8 cellular contexts compared by ENCODE assay signal in genomic region chr1:221961532-221962292, GRCh38.
DNase-seq lines count a peak whose midpoint lies in the region; ATAC-seq and TF ChIP-seq lines count a peak whose summit lies in the region.

No MANE protein-coding gene starts in this region.

- peak overlapping the region; percentile 49 to 51; a peak in 3 of 4 replicates for H3K27ac ChIP-seq in SK-N-SH (ENCODE audit: low read depth in 2 of 2, low read length in 1 of 2)
- H3K27ac ChIP-seq in mammary epithelial cell (ENCODE audit: insufficient read depth, low read depth, low read length) = peak overlapping the region; percentile 99

- no peaks in the 10 kb centered on the region; a peak in 1 of 4 replicates for H3K4me1 ChIP-seq in SK-N-SH (ENCODE audit: control insufficient read depth in 1 of 2, insufficient read depth in 2 of 2, low read depth in 1 of 2, low read length in 1 of 2)
- peaks cover 32% of the 10 kb centered on the region for H3K4me1 ChIP-seq in mammary epithelial cell (ENCODE audit: insufficient read depth, low read length)

- no peaks in the 10 kb centered on the region for H3K9me2 ChIP-seq in SK-N-SH

- TF ChIP-seq EP300 in SK-N-SH (IDR thresholded peaks at IDR 0.05; ENCODE audit: borderline replicate concordance in 1 of 2, low read depth in 1 of 2, low read length in 1 of 2) = no peak; a peak in 1 of 4 replicates

- peak; percentile 91 for ATAC-seq in HG03135 (IDR thresholded peaks at IDR 0.05; ENCODE audit: unreplicated experiment)

- WGBS in SK-N-SH (ENCODE audit: low lambda C conversion rate) = 48% methylated on average over 5 of the region's 5 CpGs
- 24% methylated on average over 5 of the region's 5 CpGs for WGBS in mammary epithelial cell (ENCODE audit: low coverage, missing lambda C conversion rate)

- H4K20me1 ChIP-seq in SK-N-SH (ENCODE audit: insufficient read depth) (no peaks in the 10 kb centered on the region), mammary epithelial cell (ENCODE audit: insufficient read depth, low read length) (no peaks in the 10 kb centered on the region)

- H3K4me3 ChIP-seq in SK-N-SH (ENCODE audit: low read depth in 2 of 2, low read length in 1 of 2) (no peak overlapping the region), mammary epithelial cell (replicated peaks in 1 of 3; ENCODE audit: insufficient read depth in 1 of 3, low read depth in 2 of 3, low read length in 3 of 3) (no peak overlapping the region)

- no peaks in the 10 kb centered on the region for H3K36me3 ChIP-seq in SK-N-SH (replicated peaks in 1 of 2; ENCODE audit: control insufficient read depth in 1 of 2, insufficient read depth in 2 of 2, low read length in 1 of 2)
- no peaks in the 10 kb centered on the region for H3K36me3 ChIP-seq in mammary epithelial cell (ENCODE audit: insufficient read depth, low read length)

- in situ Hi-C loops in mammary epithelial cell (cut with MboI; ENCODE audit: low sequenced_read_pairs in 2 of 2) = no loop called here

- no TSS peak for BruUV-seq in mammary epithelial cell (replicated peaks; lab: Mats Ljungman, UMichigan)

- dilution Hi-C loops in mammary epithelial cell (cut with HindIII; ENCODE audit: low sequenced_read_pairs) = no loop called here

- H3K9ac ChIP-seq in SK-N-SH = no peak overlapping the region
- H3K9ac ChIP-seq in mammary epithelial cell (ENCODE audit: insufficient read depth, low read length) = peak overlapping the region; percentile 45

- no peak for TF ChIP-seq RAD21 in SK-N-SH (IDR thresholded peaks at IDR 0.05; ENCODE audit: low read length)

- H3K79me2 ChIP-seq in SK-N-SH (ENCODE audit: insufficient read depth) = no peaks in the 10 kb centered on the region
- H3K79me2 ChIP-seq in mammary epithelial cell (ENCODE audit: insufficient read depth, low read length) = no peaks in the 10 kb centered on the region

- CTCF ChIA-PET in SK-N-SH (lab: Yijun Ruan, JAX) = interaction anchor here (1.2 kb wide), 1 partner anchor 18 kb away, joined by 3 read pairs; no protein-coding TSS in a partner anchor
- CTCF ChIA-PET in mammary epithelial cell (lab: Charles Lee; ENCODE audit: low non-redundant PET) = interaction anchor here (0.6 to 0.7 kb wide), 2 partner anchors 31 to 358 kb away, joined by 3 read pairs; no protein-coding TSS in a partner anchor

- H2AFZ ChIP-seq in SK-N-SH (ENCODE audit: low read depth) (peak overlapping the region; percentile 48), mammary epithelial cell (ENCODE audit: low read depth, low read length) (peak overlapping the region; percentile 14)

- no peaks in the 10 kb centered on the region for H3F3A ChIP-seq in SK-N-SH (replicated peaks; ENCODE audit: insufficient read depth)

- peak overlapping the region; percentile 42; the same call in 1 of the 2 replicates for H3K4me2 ChIP-seq in SK-N-SH
- no peak overlapping the region for H3K4me2 ChIP-seq in mammary epithelial cell (ENCODE audit: insufficient read depth, low read depth, low read length)

- H3K27me3 ChIP-seq in SK-N-SH (ENCODE audit: insufficient read depth) = no peaks in the 10 kb centered on the region
- no peaks in the 10 kb centered on the region for H3K27me3 ChIP-seq in mammary epithelial cell (ENCODE audit: insufficient read depth, low read length)

- no peaks in the 10 kb centered on the region for H3K9me3 ChIP-seq in SK-N-SH
- H3K9me3 ChIP-seq in mammary epithelial cell (replicated peaks; ENCODE audit: insufficient read depth, low read length) = peaks cover 6% of the 10 kb centered on the region

- TF ChIP-seq CTCF in SK-N-SH (IDR thresholded peaks at IDR 0.05) (no peak), mammary epithelial cell (conservative IDR thresholded peaks at IDR 0.05 in 1 of 2, IDR thresholded peaks at IDR 0.05 in 1 of 2; ENCODE audit: extremely low read depth in 1 of 2, insufficient read depth in 1 of 2, low read depth in 1 of 2, low read length in 2 of 2) (no peak)

- intact Hi-C loops in mammary epithelial cell (cut with micrococcal nuclease) = no loop called here

- POLR2A ChIA-PET in SK-N-SH (lab: Yijun Ruan, JAX) = no interaction called here

- DNase-seq in activated gamma-delta T cell treated with Interleukin-2 at 50 U/mL for 16 hours (peak; percentile 43), activated gamma-delta T cell (lab: John Stamatoyannopoulos, UW) (no peak), SK-N-SH (no peak), mammary epithelial cell (peak; percentile 86), NCI-H2196 (lab: John Stamatoyannopoulos, UW; ENCODE audit: unreplicated experiment) (no peak), mesenteric fat pad (ENCODE audit: low spot score) (no peak)
- DNase-seq in stimulated activated CD4-positive, alpha-beta T cell treated with anti-CD3 and anti-CD28 coated beads, Interleukin-2, amount 100 ng/mL, for 24 hours = peak; percentile 33 to 38

TF ChIP-seq in SK-N-SH, 30 proteins besides CTCF, POLR2A, EP300 and RAD21 (continues in another document):
- TF ChIP-seq GATA2 (CRISPR knock-in tag; IDR thresholded peaks at IDR 0.05) (no peak), RXRA (IDR thresholded peaks at IDR 0.05; ENCODE audit: borderline replicate concordance, low read depth) (peak; percentile 18; the same call in 1 of the 2 replicates), NRF1 (IDR thresholded peaks at IDR 0.05; ENCODE audit: low read depth, low read length) (no peak), RCOR1 (IDR thresholded peaks at IDR 0.05; ENCODE audit: low read length) (no peak), MEF2A (IDR thresholded peaks at IDR 0.05; ENCODE audit: borderline replicate concordance, low read depth) (no peak), FOXM1 (IDR thresholded peaks at IDR 0.05; ENCODE audit: low read depth) (no peak), YY1 (IDR thresholded peaks at IDR 0.05; ENCODE audit: low read depth) (no peak), EZH2phosphoT487 (IDR thresholded peaks at IDR 0.05; ENCODE audit: borderline replicate concordance, low read depth) (no peak), ZBTB33 (IDR thresholded peaks at IDR 0.05; ENCODE audit: borderline replicate concordance, low read depth) (no peak), RFX5 (IDR thresholded peaks at IDR 0.05; ENCODE audit: low read length) (no peak), PBX3 (IDR thresholded peaks at IDR 0.05) (no peak), GABPA (IDR thresholded peaks at IDR 0.05; ENCODE audit: low read depth) (no peak), JUND (IDR thresholded peaks at IDR 0.05) (peak; percentile 44; the same call in 1 of the 2 replicates), REST (IDR thresholded peaks at IDR 0.05; ENCODE audit: low read depth, low read length) (no peak)
- TF ChIP-seq, protein P1, sequence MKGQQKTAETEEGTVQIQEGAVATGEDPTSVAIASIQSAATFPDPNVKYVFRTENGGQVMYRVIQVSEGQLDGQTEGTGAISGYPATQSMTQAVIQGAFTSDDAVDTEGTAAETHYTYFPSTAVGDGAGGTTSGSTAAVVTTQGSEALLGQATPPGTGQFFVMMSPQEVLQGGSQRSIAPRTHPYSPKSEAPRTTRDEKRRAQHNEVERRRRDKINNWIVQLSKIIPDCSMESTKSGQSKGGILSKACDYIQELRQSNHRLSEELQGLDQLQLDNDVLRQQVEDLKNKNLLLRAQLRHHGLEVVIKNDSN (IDR thresholded peaks at IDR 0.05; ENCODE audit: borderline replicate concordance, low read depth) = peak; percentile 42; the same call in 1 of the 2 replicates

Comparison
In these comparisons a context has a peak if more than half of its experiments do, and no peak if none do; other contexts are left out.
1. DNase-seq: peak in activated gamma-delta T cell treated with Interleukin-2 at 50 U/mL for 16 hours (single experiment), mammary epithelial cell (single experiment) and stimulated activated CD4-positive, alpha-beta T cell treated with anti-CD3 and anti-CD28 coated beads, Interleukin-2, amount 100 ng/mL, for 24 hours (2 of 2); none in activated gamma-delta T cell (single experiment), SK-N-SH (single experiment), NCI-H2196 (single experiment) and mesenteric fat pad (single experiment).